ENCODE assay signal across 17 cellular contexts in the genomic region with DNA sequence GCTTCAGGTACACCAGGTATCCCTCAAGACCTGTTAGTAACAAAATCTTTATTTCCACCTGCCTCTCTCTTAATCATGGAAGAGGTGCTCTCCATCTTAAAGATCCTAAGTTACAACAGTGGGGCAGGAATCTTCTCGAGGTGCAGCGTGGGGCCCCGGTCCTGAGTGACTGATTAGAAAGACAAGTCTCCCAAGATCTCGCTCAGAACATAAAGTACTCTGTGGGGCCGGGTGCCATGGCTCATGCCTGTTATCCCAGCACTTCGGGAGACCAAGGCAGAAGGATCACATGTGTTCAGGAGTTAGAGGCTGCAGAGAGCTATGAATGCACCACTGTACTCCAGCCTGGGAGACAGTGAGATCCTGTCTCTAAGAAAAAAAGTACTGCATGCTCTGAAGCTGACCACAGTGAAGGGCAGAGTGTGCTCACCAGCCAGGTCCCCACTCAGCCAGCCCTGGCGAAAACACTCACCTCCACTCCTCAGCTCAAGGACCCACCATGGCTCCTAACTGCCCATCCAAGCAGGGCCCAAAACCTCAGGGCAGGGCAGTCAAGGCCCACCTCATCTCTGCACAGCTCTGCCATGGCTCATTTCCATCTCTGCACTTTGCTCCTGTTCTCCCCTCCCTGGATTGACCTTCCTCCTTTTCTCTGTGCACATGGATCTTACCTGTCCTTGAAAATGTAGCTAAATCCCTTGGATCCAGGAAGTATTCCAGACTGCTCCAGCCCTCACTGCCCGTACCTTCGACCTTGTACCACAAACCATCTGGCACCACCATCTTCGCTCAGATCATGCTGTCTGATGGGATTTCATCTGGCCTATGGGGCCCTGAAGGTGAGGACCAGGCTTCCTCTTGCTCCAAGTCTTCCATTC. TPM values are rescaled to one million over a fixed set of nuclear protein-coding genes. Genes with fewer than 3 reads are reported as not detected.
A peak's percentile ranks its signal among the peaks of the same experiment; 100 is the strongest.
DNase-seq lines count a peak whose midpoint lies in the region; ATAC-seq, FAIRE-seq and TF ChIP-seq lines count a peak whose summit lies in the region.
"Had no signal": no experiment of that assay in that cellular context is flagged by ENCODE, and none has a peak within 500 bp of the region (broad histone marks: within the 10 kb centered on the region; RNA-seq: fewer than 3 reads in every experiment).

No MANE protein-coding gene starts in this region.

- no peak; the same call in 1 of the 2 replicates for TF ChIP-seq POLR2A in GM12892 (IDR thresholded peaks at IDR 0.05; ENCODE audit: low read depth, low read length)

- POLR2A ChIA-PET in HEK293T (lab: Yijun Ruan, JAX) = interaction anchor here (1.3 kb wide), 1 partner anchor 17 kb away, joined by 3 read pairs; no protein-coding TSS in a partner anchor

- peak overlapping the region; percentile 45 for H3K4me2 ChIP-seq in OCI-LY3 (ENCODE audit: low read length)

- peaks cover 55% of the 10 kb centered on the region for H3K4me1 Mint-ChIP-seq in activated T-cell treated with anti-CD3 and anti-CD28 coated beads, Interleukin-2, amount 50 U/mL, for 4 hours (ENCODE audit: low read depth)
- peaks cover 100% of the 10 kb centered on the region for H3K4me1 Mint-ChIP-seq in stimulated activated memory B cell treated with anti-CD40 and anti-IgM and Interleukin-4, amounts not matched to agents 10 μg/mL and 1 μg/mL and 100 μg/mL, for 72 hours

- H3K27me3 ChIP-seq in OCI-LY3 (ENCODE audit: low read depth, low read length) = no peaks in the 10 kb centered on the region

- peaks cover 97% of the 10 kb centered on the region for H3K4me1 ChIP-seq in OCI-LY3 (ENCODE audit: low read length)

- no peak for DNase-seq in activated T-cell treated with anti-CD3 and anti-CD28 coated beads, Interleukin-2, amount 50 U/mL, for 4 hours
- DNase-seq in activated T-cell treated with anti-CD3 and anti-CD28 coated beads, Interleukin-2, amount 50 U/mL, for 1 hour = no peak
- no peak for DNase-seq in D341Med (ENCODE audit: low spot score)
- no peak for DNase-seq in HEK293T (ENCODE audit: extremely low spot score)
- DNase-seq in GM12892 (ENCODE audit: insufficient read length) = no peak
- DNase-seq: activated CD4-positive, alpha-beta T cell treated with anti-CD3 and anti-CD28 coated beads, Interleukin-2, amount 50 U/mL, for 1 hour; dermis blood vessel endothelial cell; GDM1; glutamatergic neuron; immature natural killer cell; stimulated activated CD4-positive, alpha-beta T cell treated with anti-CD3 and anti-CD28 coated beads, Interleukin-4, amount 100 ng/mL, for 24 hours had no signal

- no peak for FAIRE-seq in GM12892 (lab: Jason Lieb, UNC)
- FAIRE-seq: D721Med had no signal

- H3K27me3 Mint-ChIP-seq in activated T-cell treated with anti-CD3 and anti-CD28 coated beads, Interleukin-2, amount 50 U/mL, for 4 hours (ENCODE audit: low read depth) = no peaks in the 10 kb centered on the region
- no peaks in the 10 kb centered on the region for H3K27me3 Mint-ChIP-seq in stimulated activated memory B cell treated with anti-CD40 and anti-IgM and Interleukin-4, amounts not matched to agents 10 μg/mL and 1 μg/mL and 100 μg/mL, for 72 hours

- no peaks in the 10 kb centered on the region for H3K9me3 Mint-ChIP-seq in activated T-cell treated with anti-CD3 and anti-CD28 coated beads, Interleukin-2, amount 50 U/mL, for 4 hours
- no peaks in the 10 kb centered on the region for H3K9me3 Mint-ChIP-seq in stimulated activated memory B cell treated with anti-CD40 and anti-IgM and Interleukin-4, amounts not matched to agents 10 μg/mL and 1 μg/mL and 100 μg/mL, for 72 hours
- H3K9me3 Mint-ChIP-seq: immature natural killer cell had no signal

- H3K9me3 ChIP-seq in OCI-LY3 (ENCODE audit: insufficient read depth, low read length) = no peaks in the 10 kb centered on the region
- H3K9me3 ChIP-seq: esophagus muscularis mucosa had no signal

- peaks cover 95% of the 10 kb centered on the region for H3K36me3 ChIP-seq in OCI-LY3 (replicated peaks; ENCODE audit: low read depth, low read length)
- H3K36me3 ChIP-seq: esophagus muscularis mucosa had no signal

- no peak for TF ChIP-seq CTCF in OCI-LY3 (IDR thresholded peaks at IDR 0.05; ENCODE audit: low read depth, low read length)

- H2AFZ ChIP-seq in OCI-LY3 (ENCODE audit: low read depth, low read length) = no peak overlapping the region

- CTCF ChIA-PET in HEK293T (lab: Yijun Ruan, JAX) = no interaction called here

- H3K27ac ChIP-seq in OCI-LY3 (ENCODE audit: low read length) = peak overlapping the region; percentile 16
- peak overlapping the region; percentile 35 for H3K27ac ChIP-seq in cingulate gyrus (ENCODE audit: low read depth, low read length)
- H3K27ac ChIP-seq: esophagus muscularis mucosa had no signal

- H4K20me1 ChIP-seq in OCI-LY3 (ENCODE audit: insufficient read depth, low read length) = peaks cover 100% of the 10 kb centered on the region

- peaks cover 52% of the 10 kb centered on the region for H3K36me3 Mint-ChIP-seq in activated T-cell treated with anti-CD3 and anti-CD28 coated beads, Interleukin-2, amount 50 U/mL, for 4 hours (ENCODE audit: insufficient read depth)
- H3K36me3 Mint-ChIP-seq in stimulated activated memory B cell treated with anti-CD40 and anti-IgM and Interleukin-4, amounts not matched to agents 10 μg/mL and 1 μg/mL and 100 μg/mL, for 72 hours = peaks cover 96% of the 10 kb centered on the region

- no peak overlapping the region for H3K9ac ChIP-seq in OCI-LY3 (ENCODE audit: low read length)

- peak overlapping the region; percentile 94 for H3K27ac Mint-ChIP-seq in stimulated activated memory B cell treated with anti-CD40 and anti-IgM and Interleukin-4, amounts not matched to agents 10 μg/mL and 1 μg/mL and 100 μg/mL, for 72 hours

- peaks cover 100% of the 10 kb centered on the region for H3K79me2 ChIP-seq in OCI-LY3 (ENCODE audit: low read length)

- H3K4me3 ChIP-seq in OCI-LY3 (ENCODE audit: low read length) = peak overlapping the region; percentile 20; the same call in 1 of the 2 replicates
- H3K4me3 ChIP-seq: esophagus muscularis mucosa had no signal

- no peak for ATAC-seq in activated T-cell treated with anti-CD3 and anti-CD28 coated beads, Interleukin-2, amount 50 U/mL, for 4 hours
- ATAC-seq in stimulated activated memory B cell treated with anti-CD40 and anti-IgM and Interleukin-4, amounts not matched to agents 10 μg/mL and 1 μg/mL and 100 μg/mL, for 72 hours = no peak

- peak overlapping the region; percentile 23 for H3K4me3 Mint-ChIP-seq in activated T-cell treated with anti-CD3 and anti-CD28 coated beads, Interleukin-2, amount 50 U/mL, for 4 hours
- H3K4me3 Mint-ChIP-seq in stimulated activated memory B cell treated with anti-CD40 and anti-IgM and Interleukin-4, amounts not matched to agents 10 μg/mL and 1 μg/mL and 100 μg/mL, for 72 hours = peak overlapping the region; percentile 94
- H3K4me3 Mint-ChIP-seq: immature natural killer cell had no signal

TF ChIP-seq in HEK293T, 16 proteins besides CTCF, POLR2A, EP300 and RAD21:
- TF ChIP-seq FOXK2 (IDR thresholded peaks at IDR 0.05) = no peak
- TF ChIP-seq ELF4 (IDR thresholded peaks at IDR 0.05) = no peak
- no peak for TF ChIP-seq BHLHE40 (IDR thresholded peaks at IDR 0.05; ENCODE audit: borderline replicate concordance)
- TF ChIP-seq ARNT (IDR thresholded peaks at IDR 0.05) = no peak
- TF ChIP-seq LEF1 (IDR thresholded peaks at IDR 0.05; ENCODE audit: borderline replicate concordance) = no peak
- TF ChIP-seq HDGF (IDR thresholded peaks at IDR 0.05; ENCODE audit: borderline replicate concordance) = no peak

RNA-seq across cellular contexts. Expression of a gene that starts 7.1 kb away (rescaled TPM):
- total RNA-seq in activated T-cell treated with anti-CD3 and anti-CD28 coated beads, Interleukin-2, amount 50 U/mL, for 4 hours = 100 to 1,000 TPM; 187 to 215 (median 195) TPM
- polyA plus RNA-seq in GM12892 (2012; ENCODE audit: missing spikeins) = 61.4 TPM

RNA-seq across cellular contexts. Expression of a gene that starts 34.3 kb away (rescaled TPM):
- total RNA-seq in activated T-cell treated with anti-CD3 and anti-CD28 coated beads, Interleukin-2, amount 50 U/mL, for 4 hours = 10 to 100 TPM; 53.4 to 60.1 (median 59.2) TPM
- polyA plus RNA-seq in GM12892 (2012; ENCODE audit: missing spikeins) = 62.5 TPM

RNA-seq across cellular contexts. Expression of a gene that starts 59.2 kb away (rescaled TPM):
- under 1 TPM; 0.33 to 0.41 (median 0.40) TPM for total RNA-seq in activated T-cell treated with anti-CD3 and anti-CD28 coated beads, Interleukin-2, amount 50 U/mL, for 4 hours
- polyA plus RNA-seq in GM12892 (2012; ENCODE audit: missing spikeins) = 1.5 TPM
- total RNA-seq: dermis blood vessel endothelial cell; T-helper 2 cell treated with Interferon-gamma antibody and Interleukin-4, amounts not matched to agents 100 ng/mL and 5 ng/mL, for 36 hours had no signal
- polyA plus RNA-seq: immature natural killer cell had no signal
